Comparison of ENCODE assay signal across 20 cellular contexts in the genomic region with DNA sequence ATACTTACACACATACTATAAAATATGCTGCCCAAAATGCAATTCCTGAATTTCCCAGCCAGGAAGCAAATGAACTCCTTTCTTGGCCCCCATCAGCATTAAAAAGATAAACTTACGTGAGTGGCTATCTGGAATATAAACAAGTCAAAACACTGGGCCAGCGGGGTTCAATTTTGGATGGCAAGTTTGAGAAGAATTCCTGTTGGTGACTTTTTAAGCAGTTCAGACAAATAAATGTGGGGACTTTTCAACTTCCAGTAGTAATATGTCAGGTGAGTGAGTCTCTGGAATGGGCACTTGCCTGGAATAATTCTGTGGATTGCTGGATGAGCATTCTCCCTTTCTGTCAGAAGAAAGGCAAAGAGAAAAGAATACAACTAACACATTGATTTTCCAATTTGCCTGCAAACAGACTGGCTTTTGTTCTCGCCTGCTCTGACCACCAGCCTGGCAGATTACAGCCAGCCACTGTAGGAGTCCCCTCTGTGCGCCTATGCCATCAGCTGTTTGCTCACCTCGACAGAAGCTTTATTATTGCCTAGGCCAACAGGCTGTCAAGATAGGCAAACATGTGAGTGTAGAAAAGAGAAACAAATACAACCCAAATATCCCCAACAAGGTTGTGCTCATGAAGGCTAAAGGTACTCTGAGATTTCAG.
A peak's percentile ranks its signal among the peaks of the same experiment; 100 is the strongest.
DNase-seq lines count a peak whose midpoint lies in the region; ATAC-seq, FAIRE-seq and TF ChIP-seq lines count a peak whose summit lies in the region.
"Had no signal": no experiment of that assay in that cellular context is flagged by ENCODE, and none has a peak within 500 bp of the region (broad histone marks: within the 10 kb centered on the region; RNA-seq: fewer than 3 reads in every experiment).

No MANE protein-coding gene starts in this region.

- WGBS in testis, 2 donors, result 70 to 84% methylated on average over 5 of the region's 5 CpGs

- H3K27ac ChIP-seq in testis, result no peak overlapping the region
- H3K27ac ChIP-seq: colonic mucosa, RWPE1 had no signal

- no peak overlapping the region for H3K4me3 ChIP-seq in testis
- H3K4me3 ChIP-seq: colonic mucosa, stomach had no signal

- H3K27me3 Mint-ChIP-seq in HFFc6 (ENCODE audit: insufficient read depth), result no peaks in the 10 kb centered on the region
- H3K27me3 Mint-ChIP-seq: activated naive CD8-positive, alpha-beta T cell treated with anti-CD3 and anti-CD28 coated beads for 36 hours had no signal

- no peak overlapping the region for H3K4me3 Mint-ChIP-seq in HFFc6
- H3K4me3 Mint-ChIP-seq: activated naive CD8-positive, alpha-beta T cell treated with anti-CD3 and anti-CD28 coated beads for 36 hours; natural killer cell had no signal

- no peak for TF ChIP-seq CTCF in testis (IDR thresholded peaks at IDR 0.05)
- no peak for TF ChIP-seq CTCF in HFFc6 (IDR thresholded peaks at IDR 0.05)

- H3K4me1 ChIP-seq in testis, result peaks cover 23% of the 10 kb centered on the region
- H3K4me1 ChIP-seq: Caco-2, colonic mucosa had no signal

- no peak for FAIRE-seq in urothelium cell line (lab: Jason Lieb, UNC)
- FAIRE-seq: A204.1, H54 had no signal

- H3K27me3 ChIP-seq in testis, result no peaks in the 10 kb centered on the region
- H3K27me3 ChIP-seq: colonic mucosa, stomach had no signal

- H3K36me3 Mint-ChIP-seq in HFFc6 (ENCODE audit: low read depth), result peaks cover 5% of the 10 kb centered on the region; the same call in 1 of the 2 replicates

- no peaks in the 10 kb centered on the region for H3K9me3 Mint-ChIP-seq in HFFc6
- H3K9me3 Mint-ChIP-seq: activated naive CD8-positive, alpha-beta T cell treated with anti-CD3 and anti-CD28 coated beads for 36 hours; natural killer cell had no signal

- H3K36me3 ChIP-seq in testis (ENCODE audit: low read depth, missing control alignments), result no peaks in the 10 kb centered on the region
- H3K36me3 ChIP-seq: colonic mucosa had no signal

- no peak for ATAC-seq in HG02623 (IDR thresholded peaks at IDR 0.05; ENCODE audit: unreplicated experiment)
- ATAC-seq: esophagus mucosa, natural killer cell had no signal

- peaks cover 31% of the 10 kb centered on the region for H3K4me1 Mint-ChIP-seq in HFFc6 (ENCODE audit: low read depth)

- intact Hi-C loops in testis (cut with DNase I; ENCODE audit: low total_unique reads), result no loop called here

- H3K27ac Mint-ChIP-seq in HFFc6, result no peak overlapping the region
- H3K27ac Mint-ChIP-seq: activated naive CD8-positive, alpha-beta T cell treated with anti-CD3 and anti-CD28 coated beads for 36 hours had no signal

- TF ChIP-seq POLR2A in testis (IDR thresholded peaks at IDR 0.05), result no peak

- H3K9me3 ChIP-seq in testis, result no peaks in the 10 kb centered on the region
- H3K9me3 ChIP-seq: Caco-2, colonic mucosa, stomach had no signal

- DNase-seq in NCI-H345 (lab: John Stamatoyannopoulos, UW) (peak; percentile 29), NCI-H345 treated with DMSO at 0.1 percent for 48 hours (lab: John Stamatoyannopoulos, UW; ENCODE audit: unreplicated experiment) (no peak), anterior cingulate cortex (lab: John Stamatoyannopoulos, UW) (peak in 45 of 58 donors; percentile 8 to 88 (median 42)), medulla oblongata (ENCODE audit: extremely low spot score) (peak; percentile 93), testis (peak; percentile 58), urothelium cell line (ENCODE audit: low spot score) (no peak), HFFc6 (no peak)
- DNase-seq: activated CD4-positive, alpha-beta T cell treated with anti-CD3 and anti-CD28 coated beads for 48 hours; activated naive CD8-positive, alpha-beta T cell treated with anti-CD3 and anti-CD28 coated beads for 36 hours; activated T-cell treated with anti-CD3 and anti-CD28 coated beads for 4 hours; Caco-2; colonic mucosa; natural killer cell; stomach; T-helper 2 cell had no signal

Comparison
In these comparisons a context has a peak if more than half of its experiments do, and no peak if none do; other contexts are left out.
1. DNase-seq: peak in NCI-H345 (single experiment), anterior cingulate cortex (45 of 58), medulla oblongata (single experiment) and testis (single experiment); none in NCI-H345 treated with DMSO at 0.1 percent for 48 hours (single experiment), urothelium cell line (single experiment) and HFFc6 (single experiment).